8 cellular contexts compared by ENCODE assay signal in genomic region chr1:84892657-84893618, GRCh38. TPM values are rescaled to one million over a fixed set of nuclear protein-coding genes. Genes with fewer than 3 reads are reported as not detected.
DNase-seq lines count a peak whose midpoint lies in the region; ATAC-seq and TF ChIP-seq lines count a peak whose summit lies in the region.

A gene with protein sequence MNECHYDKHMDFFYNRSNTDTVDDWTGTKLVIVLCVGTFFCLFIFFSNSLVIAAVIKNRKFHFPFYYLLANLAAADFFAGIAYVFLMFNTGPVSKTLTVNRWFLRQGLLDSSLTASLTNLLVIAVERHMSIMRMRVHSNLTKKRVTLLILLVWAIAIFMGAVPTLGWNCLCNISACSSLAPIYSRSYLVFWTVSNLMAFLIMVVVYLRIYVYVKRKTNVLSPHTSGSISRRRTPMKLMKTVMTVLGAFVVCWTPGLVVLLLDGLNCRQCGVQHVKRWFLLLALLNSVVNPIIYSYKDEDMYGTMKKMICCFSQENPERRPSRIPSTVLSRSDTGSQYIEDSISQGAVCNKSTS (minus strand): TSS chr1:84893206. CDS start chr1:84866120, 27,086 bp downstream.

- peak within 1 kb of the TSS; percentile 64 for H3K4me3 ChIP-seq in LNCaP clone FGC (ENCODE audit: low read depth, low read length)
- H3K4me3 ChIP-seq in retinal pigment epithelial cell (ENCODE audit: low read length): peak within 1 kb of the TSS; percentile 48

- ATAC-seq in foreskin keratinocyte: peak; percentile 75
- ATAC-seq in GM21447 (IDR thresholded peaks at IDR 0.05; ENCODE audit: unreplicated experiment): no peak

- peak; percentile 26 for TF ChIP-seq CTCF in C4-2B (conservative IDR thresholded peaks at IDR 0.05)
- no peak for TF ChIP-seq CTCF in LNCaP clone FGC (IDR thresholded peaks at IDR 0.05; ENCODE audit: control insufficient read depth, extremely low read depth, insufficient read depth)
- peak; percentile 45 for TF ChIP-seq CTCF in foreskin keratinocyte (conservative IDR thresholded peaks at IDR 0.05)
- no peak for TF ChIP-seq CTCF in retinal pigment epithelial cell (conservative IDR thresholded peaks at IDR 0.05; ENCODE audit: low read depth, low read length)

- peaks cover 16% of the 10 kb centered on the region for H3K4me1 ChIP-seq in foreskin keratinocyte

- H3K27ac ChIP-seq in C4-2B: peak within 1 kb of the TSS; percentile 70
- peak within 1 kb of the TSS; percentile 53 for H3K27ac ChIP-seq in foreskin keratinocyte

- no peaks in the 10 kb centered on the region for H3K27me3 ChIP-seq in foreskin keratinocyte

- DNase-seq in LNCaP clone FGC (ENCODE audit: low read depth): no peak
- peak; percentile 40 for DNase-seq in activated T-cell treated with anti-CD3 and anti-CD28 coated beads, Interleukin-2, amount 50 U/mL, for 1 hour
- peak in 1 of 2 donors; percentile 57 for DNase-seq in foreskin keratinocyte
- DNase-seq in retinal pigment epithelial cell (ENCODE audit: low read depth): no peak
- no peak for DNase-seq in NCI-H2171 treated with DMSO at 0.1 percent for 48 hours (lab: John Stamatoyannopoulos, UW)
- no peak for DNase-seq in hypothalamus (lab: John Stamatoyannopoulos, UW)

RNA-seq across cellular contexts. Expression of the gene that starts here (rescaled TPM):
- total RNA-seq in foreskin keratinocyte: 25.9 and 32.3 TPM in 2 replicates
- 11.2 and 12.8 TPM in 2 replicates for polyA plus RNA-seq in foreskin keratinocyte

Comparison
In these comparisons a context has a peak if more than half of its experiments do, and no peak if none do; other contexts are left out.
1. CTCF ChIP-seq: peak in C4-2B (single experiment) and foreskin keratinocyte (single experiment); none in LNCaP clone FGC (single experiment) and retinal pigment epithelial cell (single experiment).